ENCODE assay signal across 11 cellular contexts in genomic region chr10:57992321-57993077, GRCh38.
DNase-seq lines count a peak whose midpoint lies in the region; ATAC-seq and TF ChIP-seq lines count a peak whose summit lies in the region.
"Had no signal": no experiment of that assay in that cellular context is flagged by ENCODE, and none has a peak within 500 bp of the region (broad histone marks: within the 10 kb centered on the region; RNA-seq: fewer than 3 reads in every experiment).

No MANE protein-coding gene starts in this region.

- peak overlapping the region; percentile 27 for H3K4me2 ChIP-seq in mesenchymal stem cell (ENCODE audit: low read length, poor library complexity, severe bottlenecking)

- no peaks in the 10 kb centered on the region for H3K79me1 ChIP-seq in mesenchymal stem cell (replicated peaks; ENCODE audit: low read length, poor library complexity, severe bottlenecking)

- no peaks in the 10 kb centered on the region for H3K9me3 ChIP-seq in mesenchymal stem cell (ENCODE audit: control insufficient read depth, low read length)

- no peak overlapping the region for H2BK120ac ChIP-seq in mesenchymal stem cell (ENCODE audit: low read depth, low read length)

- peaks cover 6% of the 10 kb centered on the region for H3K4me1 ChIP-seq in mesenchymal stem cell (ENCODE audit: control insufficient read depth, insufficient read depth, low read depth, low read length)

- ATAC-seq in GM19397 (IDR thresholded peaks at IDR 0.05; ENCODE audit: unreplicated experiment), result no peak
- ATAC-seq in HG02571 (IDR thresholded peaks at IDR 0.05; ENCODE audit: unreplicated experiment), result no peak
- no peak for ATAC-seq in HG02759 (IDR thresholded peaks at IDR 0.05; ENCODE audit: unreplicated experiment)
- ATAC-seq: activated CD8-positive, alpha-beta memory T cell treated with anti-CD3 and anti-CD28 coated beads, Interleukin-2, amount 10 ng/mL, durations not matched to agents 7 days and 5 days had no signal

- H3K18ac ChIP-seq in mesenchymal stem cell (ENCODE audit: low read depth in 1 of 2, low read length in 2 of 2), result no peak overlapping the region

- H4K91ac ChIP-seq in mesenchymal stem cell (ENCODE audit: low read length), result no peak overlapping the region

- H3K9ac ChIP-seq in mesenchymal stem cell (ENCODE audit: low read length), result no peak overlapping the region

- H3K23ac ChIP-seq in mesenchymal stem cell (ENCODE audit: low read length in 2 of 2), result no peak overlapping the region

- H2BK5ac ChIP-seq in mesenchymal stem cell (ENCODE audit: low read depth, low read length, poor library complexity, severe bottlenecking), result no peak overlapping the region

- H3K4ac ChIP-seq in mesenchymal stem cell (ENCODE audit: low read depth in 1 of 2, low read length in 2 of 2), result no peak overlapping the region

- no peak overlapping the region for H2BK15ac ChIP-seq in mesenchymal stem cell (ENCODE audit: low read depth, poor library complexity, severe bottlenecking)

- H3K36me3 ChIP-seq in mesenchymal stem cell (ENCODE audit: control insufficient read depth in 1 of 2, insufficient read depth in 2 of 2, low read depth in 1 of 2, low read length in 2 of 2), result no peaks in the 10 kb centered on the region

- no peak for TF ChIP-seq CTCF in cardiac fibroblast (IDR thresholded peaks at IDR 0.05; ENCODE audit: low read depth, low read length)

- WGBS in mesenchymal stem cell, result 44% methylated on average over 4 of the region's 5 CpGs

- peak overlapping the region; percentile 89 for H3K27ac ChIP-seq in mesenchymal stem cell (ENCODE audit: low read length, poor library complexity, severe bottlenecking)

- H2BK12ac ChIP-seq in mesenchymal stem cell (ENCODE audit: low read length in 2 of 2), result no peak overlapping the region

- H4K8ac ChIP-seq in mesenchymal stem cell (ENCODE audit: low read length), result no peak overlapping the region

- no peak overlapping the region for H3K14ac ChIP-seq in mesenchymal stem cell (ENCODE audit: low read length in 2 of 2)

- peak; percentile 28 for DNase-seq in Daoy (ENCODE audit: low read depth)
- peak; percentile 51 for DNase-seq in M059J (ENCODE audit: low read depth)
- peak; percentile 3 to 66 for DNase-seq in cardiac fibroblast (ENCODE audit: low read depth in 2 of 2)
- no peak for DNase-seq in mesenchymal stem cell
- DNase-seq in activated naive CD4-positive, alpha-beta T cell treated with anti-CD3 and anti-CD28 coated beads, Interleukin-2, amount 50 U/mL, for 16 hours, result no peak
- DNase-seq: activated CD8-positive, alpha-beta memory T cell treated with anti-CD3 and anti-CD28 coated beads, Interleukin-2, amount 10 ng/mL, durations not matched to agents 7 days and 5 days; CD4-positive, CD25-positive, alpha-beta regulatory T cell; NCI-H2029 had no signal

- H3K4me3 ChIP-seq in cardiac fibroblast (replicated peaks in 1 of 2; ENCODE audit: low read depth in 2 of 2, low read length in 2 of 2), result no peak overlapping the region
- H3K4me3 ChIP-seq in mesenchymal stem cell (ENCODE audit: insufficient read depth in 1 of 2, low read depth in 1 of 2, low read length in 2 of 2), result no peak overlapping the region

- H3K27me3 ChIP-seq in mesenchymal stem cell (ENCODE audit: control insufficient read depth in 1 of 2, insufficient read depth in 1 of 2, low read length in 2 of 2), result no peaks in the 10 kb centered on the region

- H2AFZ ChIP-seq in mesenchymal stem cell (ENCODE audit: low read depth, low read length), result no peak overlapping the region

- H2AK5ac ChIP-seq in mesenchymal stem cell (ENCODE audit: low read length, severe bottlenecking), result no peak overlapping the region

Comparison
In these comparisons a context has a peak if more than half of its experiments do, and no peak if none do; other contexts are left out.
1. DNase-seq: peak in Daoy (single experiment), M059J (single experiment) and cardiac fibroblast (2 of 2); none in mesenchymal stem cell (single experiment) and activated naive CD4-positive, alpha-beta T cell treated with anti-CD3 and anti-CD28 coated beads, Interleukin-2, amount 50 U/mL, for 16 hours (single experiment).